1 cellular context compared by ENCODE assay signal in the genomic region with DNA sequence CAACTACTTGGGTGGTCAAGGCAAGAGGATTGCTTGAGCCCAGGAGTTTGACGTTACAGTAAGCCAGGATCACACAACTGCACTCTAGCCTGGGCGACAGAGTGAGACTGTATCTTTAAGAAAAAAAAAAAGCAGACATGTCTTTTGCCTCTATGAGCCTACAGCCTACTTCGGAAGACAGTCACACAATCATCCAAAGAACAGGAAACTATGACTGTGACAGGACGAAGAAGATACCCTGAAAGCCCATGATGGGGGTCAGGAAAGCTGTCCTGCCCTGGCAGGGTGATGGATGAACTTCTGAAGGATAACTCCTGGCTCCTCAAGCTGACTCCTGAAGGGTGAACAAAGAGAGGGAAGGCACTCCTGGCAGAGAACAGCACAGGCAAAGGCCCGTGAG.
TF ChIP-seq lines count a peak whose summit lies in the region.

No MANE protein-coding gene starts in this region.

TF ChIP-seq in H1, 55 proteins besides CTCF, POLR2A, EP300 and RAD21 (continued from another document):
- TF ChIP-seq, protein P1, sequence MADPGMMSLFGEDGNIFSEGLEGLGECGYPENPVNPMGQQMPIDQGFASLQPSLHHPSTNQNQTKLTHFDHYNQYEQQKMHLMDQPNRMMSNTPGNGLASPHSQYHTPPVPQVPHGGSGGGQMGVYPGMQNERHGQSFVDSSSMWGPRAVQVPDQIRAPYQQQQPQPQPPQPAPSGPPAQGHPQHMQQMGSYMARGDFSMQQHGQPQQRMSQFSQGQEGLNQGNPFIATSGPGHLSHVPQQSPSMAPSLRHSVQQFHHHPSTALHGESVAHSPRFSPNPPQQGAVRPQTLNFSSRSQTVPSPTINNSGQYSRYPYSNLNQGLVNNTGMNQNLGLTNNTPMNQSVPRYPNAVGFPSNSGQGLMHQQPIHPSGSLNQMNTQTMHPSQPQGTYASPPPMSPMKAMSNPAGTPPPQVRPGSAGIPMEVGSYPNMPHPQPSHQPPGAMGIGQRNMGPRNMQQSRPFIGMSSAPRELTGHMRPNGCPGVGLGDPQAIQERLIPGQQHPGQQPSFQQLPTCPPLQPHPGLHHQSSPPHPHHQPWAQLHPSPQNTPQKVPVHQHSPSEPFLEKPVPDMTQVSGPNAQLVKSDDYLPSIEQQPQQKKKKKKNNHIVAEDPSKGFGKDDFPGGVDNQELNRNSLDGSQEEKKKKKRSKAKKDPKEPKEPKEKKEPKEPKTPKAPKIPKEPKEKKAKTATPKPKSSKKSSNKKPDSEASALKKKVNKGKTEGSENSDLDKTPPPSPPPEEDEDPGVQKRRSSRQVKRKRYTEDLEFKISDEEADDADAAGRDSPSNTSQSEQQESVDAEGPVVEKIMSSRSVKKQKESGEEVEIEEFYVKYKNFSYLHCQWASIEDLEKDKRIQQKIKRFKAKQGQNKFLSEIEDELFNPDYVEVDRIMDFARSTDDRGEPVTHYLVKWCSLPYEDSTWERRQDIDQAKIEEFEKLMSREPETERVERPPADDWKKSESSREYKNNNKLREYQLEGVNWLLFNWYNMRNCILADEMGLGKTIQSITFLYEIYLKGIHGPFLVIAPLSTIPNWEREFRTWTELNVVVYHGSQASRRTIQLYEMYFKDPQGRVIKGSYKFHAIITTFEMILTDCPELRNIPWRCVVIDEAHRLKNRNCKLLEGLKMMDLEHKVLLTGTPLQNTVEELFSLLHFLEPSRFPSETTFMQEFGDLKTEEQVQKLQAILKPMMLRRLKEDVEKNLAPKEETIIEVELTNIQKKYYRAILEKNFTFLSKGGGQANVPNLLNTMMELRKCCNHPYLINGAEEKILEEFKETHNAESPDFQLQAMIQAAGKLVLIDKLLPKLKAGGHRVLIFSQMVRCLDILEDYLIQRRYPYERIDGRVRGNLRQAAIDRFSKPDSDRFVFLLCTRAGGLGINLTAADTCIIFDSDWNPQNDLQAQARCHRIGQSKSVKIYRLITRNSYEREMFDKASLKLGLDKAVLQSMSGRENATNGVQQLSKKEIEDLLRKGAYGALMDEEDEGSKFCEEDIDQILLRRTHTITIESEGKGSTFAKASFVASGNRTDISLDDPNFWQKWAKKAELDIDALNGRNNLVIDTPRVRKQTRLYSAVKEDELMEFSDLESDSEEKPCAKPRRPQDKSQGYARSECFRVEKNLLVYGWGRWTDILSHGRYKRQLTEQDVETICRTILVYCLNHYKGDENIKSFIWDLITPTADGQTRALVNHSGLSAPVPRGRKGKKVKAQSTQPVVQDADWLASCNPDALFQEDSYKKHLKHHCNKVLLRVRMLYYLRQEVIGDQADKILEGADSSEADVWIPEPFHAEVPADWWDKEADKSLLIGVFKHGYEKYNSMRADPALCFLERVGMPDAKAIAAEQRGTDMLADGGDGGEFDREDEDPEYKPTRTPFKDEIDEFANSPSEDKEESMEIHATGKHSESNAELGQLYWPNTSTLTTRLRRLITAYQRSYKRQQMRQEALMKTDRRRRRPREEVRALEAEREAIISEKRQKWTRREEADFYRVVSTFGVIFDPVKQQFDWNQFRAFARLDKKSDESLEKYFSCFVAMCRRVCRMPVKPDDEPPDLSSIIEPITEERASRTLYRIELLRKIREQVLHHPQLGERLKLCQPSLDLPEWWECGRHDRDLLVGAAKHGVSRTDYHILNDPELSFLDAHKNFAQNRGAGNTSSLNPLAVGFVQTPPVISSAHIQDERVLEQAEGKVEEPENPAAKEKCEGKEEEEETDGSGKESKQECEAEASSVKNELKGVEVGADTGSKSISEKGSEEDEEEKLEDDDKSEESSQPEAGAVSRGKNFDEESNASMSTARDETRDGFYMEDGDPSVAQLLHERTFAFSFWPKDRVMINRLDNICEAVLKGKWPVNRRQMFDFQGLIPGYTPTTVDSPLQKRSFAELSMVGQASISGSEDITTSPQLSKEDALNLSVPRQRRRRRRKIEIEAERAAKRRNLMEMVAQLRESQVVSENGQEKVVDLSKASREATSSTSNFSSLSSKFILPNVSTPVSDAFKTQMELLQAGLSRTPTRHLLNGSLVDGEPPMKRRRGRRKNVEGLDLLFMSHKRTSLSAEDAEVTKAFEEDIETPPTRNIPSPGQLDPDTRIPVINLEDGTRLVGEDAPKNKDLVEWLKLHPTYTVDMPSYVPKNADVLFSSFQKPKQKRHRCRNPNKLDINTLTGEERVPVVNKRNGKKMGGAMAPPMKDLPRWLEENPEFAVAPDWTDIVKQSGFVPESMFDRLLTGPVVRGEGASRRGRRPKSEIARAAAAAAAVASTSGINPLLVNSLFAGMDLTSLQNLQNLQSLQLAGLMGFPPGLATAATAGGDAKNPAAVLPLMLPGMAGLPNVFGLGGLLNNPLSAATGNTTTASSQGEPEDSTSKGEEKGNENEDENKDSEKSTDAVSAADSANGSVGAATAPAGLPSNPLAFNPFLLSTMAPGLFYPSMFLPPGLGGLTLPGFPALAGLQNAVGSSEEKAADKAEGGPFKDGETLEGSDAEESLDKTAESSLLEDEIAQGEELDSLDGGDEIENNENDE (IDR thresholded peaks at IDR 0.05; ENCODE audit: insufficient replicate concordance, low read length), result no peak
- TF ChIP-seq POLR2AphosphoS5 (IDR thresholded peaks at IDR 0.05; ENCODE audit: low read depth, low read length) (no peak), RNF2 (IDR thresholded peaks at IDR 0.05; ENCODE audit: borderline replicate concordance, low read depth, low read length, missing control alignments, poor library complexity, severe bottlenecking) (no peak), TAF1 (IDR thresholded peaks at IDR 0.05; ENCODE audit: low read depth, low read length) (no peak)
- TF ChIP-seq, protein P2, sequence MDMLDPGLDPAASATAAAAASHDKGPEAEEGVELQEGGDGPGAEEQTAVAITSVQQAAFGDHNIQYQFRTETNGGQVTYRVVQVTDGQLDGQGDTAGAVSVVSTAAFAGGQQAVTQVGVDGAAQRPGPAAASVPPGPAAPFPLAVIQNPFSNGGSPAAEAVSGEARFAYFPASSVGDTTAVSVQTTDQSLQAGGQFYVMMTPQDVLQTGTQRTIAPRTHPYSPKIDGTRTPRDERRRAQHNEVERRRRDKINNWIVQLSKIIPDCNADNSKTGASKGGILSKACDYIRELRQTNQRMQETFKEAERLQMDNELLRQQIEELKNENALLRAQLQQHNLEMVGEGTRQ (IDR thresholded peaks at IDR 0.05; ENCODE audit: low read length), result no peak
